Comparison of ENCODE assay signal across 1 cellular context in genomic region chr2:64591188-64591587, GRCh38.
TF ChIP-seq lines count a peak whose summit lies in the region.

No MANE protein-coding gene starts in this region.

TF ChIP-seq in WTC11, 78 proteins besides CTCF, POLR2A, EP300 and RAD21 (continued from another document):
- TF ChIP-seq ATF6 (CRISPR knock-in tag; IDR thresholded peaks at IDR 0.05) (no peak), RELA (CRISPR knock-in tag; IDR thresholded peaks at IDR 0.05; ENCODE audit: borderline replicate concordance) (no peak), ZNF219 (CRISPR knock-in tag; IDR thresholded peaks at IDR 0.05; ENCODE audit: borderline replicate concordance) (no peak), NFYB (CRISPR knock-in tag; conservative IDR thresholded peaks at IDR 0.05; ENCODE audit: low read depth) (no peak), FOXK1 (CRISPR knock-in tag; IDR thresholded peaks at IDR 0.05) (no peak), ZNF232 (CRISPR knock-in tag; IDR thresholded peaks at IDR 0.05) (no peak), KAT7 (CRISPR knock-in tag; IDR thresholded peaks at IDR 0.05; ENCODE audit: borderline replicate concordance) (no peak), RORB (CRISPR knock-in tag; IDR thresholded peaks at IDR 0.05) (no peak), SP1 (CRISPR knock-in tag; conservative IDR thresholded peaks at IDR 0.05) (no peak), HMGXB4 (CRISPR knock-in tag; IDR thresholded peaks at IDR 0.05) (no peak), ETV6 (CRISPR knock-in tag; IDR thresholded peaks at IDR 0.05) (no peak), ATF2 (CRISPR knock-in tag; IDR thresholded peaks at IDR 0.05; ENCODE audit: borderline replicate concordance, low read depth) (no peak)
